In the genomic region with DNA sequence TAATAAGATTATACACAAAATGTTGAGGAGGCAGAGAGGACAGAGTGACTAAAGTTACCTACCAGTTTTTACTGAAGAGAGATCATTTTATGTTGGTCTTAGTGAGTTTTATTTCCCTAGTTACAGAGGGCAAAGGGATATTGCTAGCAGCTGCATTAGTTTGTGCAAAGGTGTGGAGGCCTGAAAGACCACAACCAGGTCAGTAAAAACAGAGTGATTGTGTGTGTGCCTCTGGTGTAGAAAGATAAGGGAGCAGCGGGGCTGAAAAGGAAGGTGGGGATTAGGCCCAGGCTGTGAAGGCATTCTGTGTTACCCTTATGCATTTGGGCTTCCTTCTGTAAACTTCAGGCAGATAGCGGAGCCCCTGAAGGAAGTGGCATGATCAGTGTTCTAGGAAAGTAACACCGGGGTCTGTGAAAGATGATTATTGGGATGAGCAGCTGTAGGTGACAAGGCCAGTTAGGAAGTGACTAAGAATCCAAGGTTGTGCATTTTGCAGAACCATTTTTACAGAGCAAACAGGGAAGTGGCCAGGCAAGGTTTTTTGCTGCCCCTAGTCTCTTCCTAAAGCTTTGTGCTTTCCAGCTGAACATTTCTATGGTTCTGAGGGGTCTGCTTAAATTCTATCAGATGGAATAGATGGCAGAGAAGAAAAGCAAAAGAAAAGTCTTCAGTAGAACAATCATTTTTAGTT, we compare ENCODE assay signal across 1 cellular context.
TF ChIP-seq lines count a peak whose summit lies in the region.

No MANE protein-coding gene starts in this region.

TF ChIP-seq in SK-N-SH treated with all-trans-retinoic acid at 6 μM for 48 hours, 23 proteins besides CTCF, POLR2A, EP300 and RAD21 (continued from another document):
- TF ChIP-seq ZFP30 (CRISPR knock-in tag; IDR thresholded peaks at IDR 0.05) = no peak
- no peak for TF ChIP-seq OSR1 (CRISPR knock-in tag; IDR thresholded peaks at IDR 0.05)
- TF ChIP-seq ZNF70 (CRISPR knock-in tag; IDR thresholded peaks at IDR 0.05) = no peak
- no peak; the same call in none of the 2 replicates for TF ChIP-seq GLIS3 (CRISPR knock-in tag; IDR thresholded peaks at IDR 0.05)
- TF ChIP-seq RARB (CRISPR knock-in tag; IDR thresholded peaks at IDR 0.05) = no peak
- TF ChIP-seq, protein P1, sequence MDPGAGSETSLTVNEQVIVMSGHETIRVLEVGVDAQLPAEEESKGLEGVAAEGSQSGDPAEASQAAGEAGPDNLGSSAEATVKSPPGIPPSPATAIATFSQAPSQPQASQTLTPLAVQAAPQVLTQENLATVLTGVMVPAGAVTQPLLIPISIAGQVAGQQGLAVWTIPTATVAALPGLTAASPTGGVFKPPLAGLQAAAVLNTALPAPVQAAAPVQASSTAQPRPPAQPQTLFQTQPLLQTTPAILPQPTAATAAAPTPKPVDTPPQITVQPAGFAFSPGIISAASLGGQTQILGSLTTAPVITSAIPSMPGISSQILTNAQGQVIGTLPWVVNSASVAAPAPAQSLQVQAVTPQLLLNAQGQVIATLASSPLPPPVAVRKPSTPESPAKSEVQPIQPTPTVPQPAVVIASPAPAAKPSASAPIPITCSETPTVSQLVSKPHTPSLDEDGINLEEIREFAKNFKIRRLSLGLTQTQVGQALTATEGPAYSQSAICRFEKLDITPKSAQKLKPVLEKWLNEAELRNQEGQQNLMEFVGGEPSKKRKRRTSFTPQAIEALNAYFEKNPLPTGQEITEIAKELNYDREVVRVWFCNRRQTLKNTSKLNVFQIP (CRISPR knock-in tag; IDR thresholded peaks at IDR 0.05; ENCODE audit: borderline replicate concordance, low read depth) = no peak
- no peak for TF ChIP-seq TOX (CRISPR knock-in tag; IDR thresholded peaks at IDR 0.05; ENCODE audit: borderline replicate concordance)
- TF ChIP-seq ZFP3 (CRISPR knock-in tag; IDR thresholded peaks at IDR 0.05) = no peak
- TF ChIP-seq ESRRG (CRISPR knock-in tag; IDR thresholded peaks at IDR 0.05) = peak; percentile 71; the same call in 1 of the 2 replicates
- TF ChIP-seq ZNF8 (CRISPR knock-in tag; IDR thresholded peaks at IDR 0.05) = no peak
- no peak for TF ChIP-seq TSHZ2 (CRISPR knock-in tag; IDR thresholded peaks at IDR 0.05)
- no peak for TF ChIP-seq BACH2 (CRISPR knock-in tag; IDR thresholded peaks at IDR 0.05; ENCODE audit: borderline replicate concordance)
